ENCODE assay signal across 10 cellular contexts in genomic region chr3:179016979-179017670, GRCh38. TPM values are rescaled to one million over a fixed set of nuclear protein-coding genes. Genes with fewer than 3 reads are reported as not detected.
DNase-seq lines count a peak whose midpoint lies in the region; ATAC-seq lines count a peak whose summit lies in the region.
"Had no signal": no experiment of that assay in that cellular context is flagged by ENCODE, and none has a peak within 500 bp of the region (broad histone marks: within the 10 kb centered on the region; RNA-seq: fewer than 3 reads in every experiment).

No MANE protein-coding gene starts in this region.

- peak overlapping the region; percentile 22 for H3K27ac ChIP-seq in caudate nucleus (ENCODE audit: low read depth, low read length)

- DNase-seq in caudate nucleus (lab: John Stamatoyannopoulos, UW) = no peak
- DNase-seq in Right ventricle myocardium inferior (ENCODE audit: missing footprints) = no peak
- DNase-seq in CD1c-positive myeloid dendritic cell (ENCODE audit: extremely low spot score) = no peak
- no peak for DNase-seq in anterior cingulate cortex (lab: John Stamatoyannopoulos, UW)
- no peak for DNase-seq in AG08395 (ENCODE audit: low spot score)
- DNase-seq: NCI-H345; stimulated activated CD4-positive, alpha-beta T cell treated with anti-CD3 and anti-CD28 coated beads, Interleukin-1b, Interleukin-23, amount 100 ng/mL, for 48 hours had no signal

- ATAC-seq in GM18858 (IDR thresholded peaks at IDR 0.05; ENCODE audit: unreplicated experiment) (peak; percentile 47), GM21528 (IDR thresholded peaks at IDR 0.05; ENCODE audit: low FRiP score, unreplicated experiment) (peak; percentile 73), HG03432 (IDR thresholded peaks at IDR 0.05; ENCODE audit: unreplicated experiment) (peak; percentile 79), Right ventricle myocardium inferior (no peak)

- intact Hi-C loops in Right ventricle myocardium inferior (cut with DNase I) = loop anchor here (10.0 kb wide), 2 partner anchors 88 to 538 kb away; no protein-coding TSS in a partner anchor

RNA-seq across cellular contexts. Expression of gene ZMAT3, which starts 54.5 kb away (rescaled TPM):
- 11.1 TPM for total RNA-seq in Right ventricle myocardium inferior
